Comparison of ENCODE assay signal across 1 cellular context in the genomic region with DNA sequence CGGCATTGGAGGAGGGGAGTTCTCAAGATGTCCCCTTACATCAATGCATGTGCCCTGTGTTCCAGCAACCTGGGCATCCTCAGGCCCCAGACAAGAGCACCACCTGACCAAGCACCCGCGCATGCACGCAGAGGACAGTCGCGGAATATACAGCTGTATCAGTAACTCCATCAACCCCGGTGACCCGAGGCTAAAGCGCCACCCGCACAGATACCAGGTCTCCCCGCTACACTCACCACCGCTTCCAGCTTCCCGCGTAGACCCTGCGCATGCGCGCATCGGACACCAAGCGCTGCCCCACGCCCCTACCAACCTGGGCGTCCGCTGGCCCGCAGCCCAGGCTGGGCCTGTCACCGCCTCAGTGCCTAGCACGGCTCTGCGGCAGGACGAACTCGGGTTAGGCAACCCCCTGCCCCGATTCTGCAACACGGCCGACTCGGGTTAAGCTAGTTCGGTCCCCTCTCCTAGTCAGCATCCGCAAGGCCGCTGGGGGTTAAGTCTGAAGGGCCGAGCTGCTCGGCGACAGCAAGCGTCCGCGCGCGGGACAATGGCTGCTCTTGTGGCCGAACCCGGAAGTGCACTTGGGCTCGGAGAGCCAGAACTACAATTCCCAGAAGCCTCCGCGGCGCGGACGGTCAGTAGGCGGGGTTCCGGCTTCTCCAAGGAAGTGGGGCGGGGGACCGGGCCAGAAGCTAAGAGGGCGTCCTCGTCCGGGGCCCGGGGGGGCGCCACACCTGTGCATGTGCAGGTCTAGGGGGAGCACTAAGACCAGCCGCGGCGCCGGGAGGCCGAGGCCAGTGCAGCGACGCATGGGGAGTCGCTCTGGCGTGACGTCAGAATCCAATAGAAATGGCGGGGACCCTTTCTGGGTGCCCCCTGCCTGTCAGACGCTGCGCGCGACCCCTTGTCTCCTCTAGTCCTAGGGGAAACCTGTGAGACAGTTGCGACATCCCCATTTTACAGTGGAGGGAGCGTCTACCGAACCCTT.
TF ChIP-seq lines count a peak whose summit lies in the region.

A gene (minus strand): TSS at position 561 of the 988 bp plus-strand sequence. CDS start 3,188 bp downstream, outside the sequence.

TF ChIP-seq in K562, 482 proteins besides CTCF, POLR2A, EP300 and RAD21 (continued from another document and continues in another):
- TF ChIP-seq, protein P1, sequence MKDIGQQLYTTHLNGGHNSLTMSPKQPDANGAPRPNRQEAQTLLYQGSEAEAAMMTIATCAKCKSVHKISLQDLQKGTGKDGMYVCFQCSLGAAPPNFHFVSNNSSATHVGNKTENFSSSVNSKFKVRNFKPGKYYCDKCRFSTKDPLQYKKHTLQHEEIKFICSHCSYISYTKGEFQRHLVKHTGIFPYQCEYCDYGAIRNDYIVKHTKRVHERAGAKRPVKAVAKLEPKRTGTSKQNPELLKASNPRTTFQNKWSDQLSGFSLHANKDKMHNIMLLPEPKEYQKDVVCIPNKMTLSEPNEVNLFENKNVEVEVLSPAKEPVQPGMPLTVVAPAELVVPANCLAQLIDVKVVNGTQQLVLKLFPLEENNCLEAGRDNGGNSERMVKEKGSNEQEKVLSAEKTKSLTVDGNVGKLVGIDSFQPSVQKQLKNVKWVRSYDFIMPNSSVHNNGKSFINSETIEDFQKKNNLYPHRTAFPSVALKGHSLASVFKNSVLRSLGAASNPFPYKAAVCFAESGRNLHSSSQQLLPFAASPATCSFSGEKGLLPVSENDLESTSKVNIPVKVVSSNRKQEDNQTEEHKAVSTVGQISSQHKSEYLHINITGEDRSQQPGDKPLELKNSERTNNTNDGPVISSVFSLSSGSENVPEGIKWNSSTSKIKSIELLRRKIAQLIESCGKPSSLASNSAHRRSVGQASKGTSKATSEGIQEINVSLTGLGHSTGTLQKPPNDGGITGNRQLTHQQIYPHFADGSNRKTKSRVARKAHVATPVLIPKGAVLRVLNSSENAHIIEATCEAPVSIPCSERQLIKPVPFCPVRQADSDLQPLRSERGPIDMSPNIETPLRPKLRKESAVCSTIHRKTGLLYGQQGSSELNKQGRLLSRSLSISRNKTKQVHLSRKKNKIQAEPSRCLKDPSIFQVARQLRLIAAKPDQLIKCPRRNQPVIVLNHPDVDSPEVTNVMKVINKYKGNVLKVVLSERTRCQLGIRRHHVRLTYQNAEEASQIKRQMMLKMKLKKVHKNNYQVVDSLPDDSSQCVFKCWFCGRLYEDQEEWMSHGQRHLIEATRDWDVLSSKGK (CRISPR knock-in tag; IDR thresholded peaks at IDR 0.05), result no peak
- TF ChIP-seq ZNF23 (CRISPR knock-in tag; IDR thresholded peaks at IDR 0.05), result no peak
- peak; percentile 72 for TF ChIP-seq TAF1 (IDR thresholded peaks at IDR 0.05; ENCODE audit: control insufficient read depth, extremely low read depth, insufficient read depth, low read length, severe bottlenecking)
- TF ChIP-seq, protein P2, sequence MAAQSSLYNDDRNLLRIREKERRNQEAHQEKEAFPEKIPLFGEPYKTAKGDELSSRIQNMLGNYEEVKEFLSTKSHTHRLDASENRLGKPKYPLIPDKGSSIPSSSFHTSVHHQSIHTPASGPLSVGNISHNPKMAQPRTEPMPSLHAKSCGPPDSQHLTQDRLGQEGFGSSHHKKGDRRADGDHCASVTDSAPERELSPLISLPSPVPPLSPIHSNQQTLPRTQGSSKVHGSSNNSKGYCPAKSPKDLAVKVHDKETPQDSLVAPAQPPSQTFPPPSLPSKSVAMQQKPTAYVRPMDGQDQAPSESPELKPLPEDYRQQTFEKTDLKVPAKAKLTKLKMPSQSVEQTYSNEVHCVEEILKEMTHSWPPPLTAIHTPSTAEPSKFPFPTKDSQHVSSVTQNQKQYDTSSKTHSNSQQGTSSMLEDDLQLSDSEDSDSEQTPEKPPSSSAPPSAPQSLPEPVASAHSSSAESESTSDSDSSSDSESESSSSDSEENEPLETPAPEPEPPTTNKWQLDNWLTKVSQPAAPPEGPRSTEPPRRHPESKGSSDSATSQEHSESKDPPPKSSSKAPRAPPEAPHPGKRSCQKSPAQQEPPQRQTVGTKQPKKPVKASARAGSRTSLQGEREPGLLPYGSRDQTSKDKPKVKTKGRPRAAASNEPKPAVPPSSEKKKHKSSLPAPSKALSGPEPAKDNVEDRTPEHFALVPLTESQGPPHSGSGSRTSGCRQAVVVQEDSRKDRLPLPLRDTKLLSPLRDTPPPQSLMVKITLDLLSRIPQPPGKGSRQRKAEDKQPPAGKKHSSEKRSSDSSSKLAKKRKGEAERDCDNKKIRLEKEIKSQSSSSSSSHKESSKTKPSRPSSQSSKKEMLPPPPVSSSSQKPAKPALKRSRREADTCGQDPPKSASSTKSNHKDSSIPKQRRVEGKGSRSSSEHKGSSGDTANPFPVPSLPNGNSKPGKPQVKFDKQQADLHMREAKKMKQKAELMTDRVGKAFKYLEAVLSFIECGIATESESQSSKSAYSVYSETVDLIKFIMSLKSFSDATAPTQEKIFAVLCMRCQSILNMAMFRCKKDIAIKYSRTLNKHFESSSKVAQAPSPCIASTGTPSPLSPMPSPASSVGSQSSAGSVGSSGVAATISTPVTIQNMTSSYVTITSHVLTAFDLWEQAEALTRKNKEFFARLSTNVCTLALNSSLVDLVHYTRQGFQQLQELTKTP (IDR thresholded peaks at IDR 0.05; ENCODE audit: low read depth in 1 of 2, partially characterized antibody in 2 of 2), result peak in 1 of 2 experiments; percentile 91
- TF ChIP-seq KAT2B (IDR thresholded peaks at IDR 0.05; ENCODE audit: low read depth, low read length), result no peak
- TF ChIP-seq MTF1 (CRISPR knock-in tag; IDR thresholded peaks at IDR 0.05; ENCODE audit: borderline replicate concordance), result no peak
- TF ChIP-seq HDAC3 (IDR thresholded peaks at IDR 0.05; ENCODE audit: borderline replicate concordance, partially characterized antibody), result no peak
- TF ChIP-seq ARHGAP35 (IDR thresholded peaks at IDR 0.05; ENCODE audit: partially characterized antibody), result no peak
- no peak for TF ChIP-seq PHF21A (IDR thresholded peaks at IDR 0.05; ENCODE audit: borderline replicate concordance, low read depth)
- TF ChIP-seq, protein P3, sequence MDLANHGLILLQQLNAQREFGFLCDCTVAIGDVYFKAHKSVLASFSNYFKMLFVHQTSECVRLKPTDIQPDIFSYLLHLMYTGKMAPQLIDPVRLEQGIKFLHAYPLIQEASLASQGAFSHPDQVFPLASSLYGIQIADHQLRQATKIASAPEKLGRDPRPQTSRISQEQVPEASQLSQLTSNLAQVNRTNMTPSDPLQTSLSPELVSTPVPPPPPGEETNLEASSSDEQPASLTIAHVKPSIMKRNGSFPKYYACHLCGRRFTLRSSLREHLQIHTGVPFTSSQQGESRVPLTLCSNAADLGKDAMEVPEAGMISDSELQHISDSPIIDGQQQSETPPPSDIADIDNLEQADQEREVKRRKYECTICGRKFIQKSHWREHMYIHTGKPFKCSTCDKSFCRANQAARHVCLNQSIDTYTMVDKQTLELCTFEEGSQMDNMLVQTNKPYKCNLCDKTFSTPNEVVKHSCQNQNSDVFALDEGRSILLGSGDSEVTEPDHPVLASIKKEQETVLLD (IDR thresholded peaks at IDR 0.05), result peak; percentile 96
- TF ChIP-seq SMARCA4 (IDR thresholded peaks at IDR 0.05), result no peak
- TF ChIP-seq, protein P4, sequence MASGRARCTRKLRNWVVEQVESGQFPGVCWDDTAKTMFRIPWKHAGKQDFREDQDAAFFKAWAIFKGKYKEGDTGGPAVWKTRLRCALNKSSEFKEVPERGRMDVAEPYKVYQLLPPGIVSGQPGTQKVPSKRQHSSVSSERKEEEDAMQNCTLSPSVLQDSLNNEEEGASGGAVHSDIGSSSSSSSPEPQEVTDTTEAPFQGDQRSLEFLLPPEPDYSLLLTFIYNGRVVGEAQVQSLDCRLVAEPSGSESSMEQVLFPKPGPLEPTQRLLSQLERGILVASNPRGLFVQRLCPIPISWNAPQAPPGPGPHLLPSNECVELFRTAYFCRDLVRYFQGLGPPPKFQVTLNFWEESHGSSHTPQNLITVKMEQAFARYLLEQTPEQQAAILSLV (tag; IDR thresholded peaks at IDR 0.05), result no peak
- TF ChIP-seq ZNF766 (CRISPR knock-in tag; conservative IDR thresholded peaks at IDR 0.05), result no peak
- TF ChIP-seq XRCC3 (IDR thresholded peaks at IDR 0.05), result no peak
- TF ChIP-seq RFX7 (CRISPR knock-in tag; IDR thresholded peaks at IDR 0.05), result no peak
- TF ChIP-seq CEBPG (CRISPR knock-in tag; IDR thresholded peaks at IDR 0.05), result peak; percentile 56
- peak in 1 of 2 experiments; percentile 59; a peak in 1 of 4 replicates for TF ChIP-seq CEBPG (tag; conservative IDR thresholded peaks at IDR 0.05 in 1 of 2, IDR thresholded peaks at IDR 0.05 in 1 of 2)
- TF ChIP-seq, protein P5, sequence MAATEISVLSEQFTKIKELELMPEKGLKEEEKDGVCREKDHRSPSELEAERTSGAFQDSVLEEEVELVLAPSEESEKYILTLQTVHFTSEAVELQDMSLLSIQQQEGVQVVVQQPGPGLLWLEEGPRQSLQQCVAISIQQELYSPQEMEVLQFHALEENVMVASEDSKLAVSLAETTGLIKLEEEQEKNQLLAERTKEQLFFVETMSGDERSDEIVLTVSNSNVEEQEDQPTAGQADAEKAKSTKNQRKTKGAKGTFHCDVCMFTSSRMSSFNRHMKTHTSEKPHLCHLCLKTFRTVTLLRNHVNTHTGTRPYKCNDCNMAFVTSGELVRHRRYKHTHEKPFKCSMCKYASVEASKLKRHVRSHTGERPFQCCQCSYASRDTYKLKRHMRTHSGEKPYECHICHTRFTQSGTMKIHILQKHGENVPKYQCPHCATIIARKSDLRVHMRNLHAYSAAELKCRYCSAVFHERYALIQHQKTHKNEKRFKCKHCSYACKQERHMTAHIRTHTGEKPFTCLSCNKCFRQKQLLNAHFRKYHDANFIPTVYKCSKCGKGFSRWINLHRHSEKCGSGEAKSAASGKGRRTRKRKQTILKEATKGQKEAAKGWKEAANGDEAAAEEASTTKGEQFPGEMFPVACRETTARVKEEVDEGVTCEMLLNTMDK (IDR thresholded peaks at IDR 0.05; ENCODE audit: borderline replicate concordance, insufficient read depth, low read depth, low read length, poor library complexity, severe bottlenecking), result peak; percentile 63
- TF ChIP-seq ZNF224 (CRISPR knock-in tag; IDR thresholded peaks at IDR 0.05), result no peak
- no peak for TF ChIP-seq ZNF561 (CRISPR knock-in tag; conservative IDR thresholded peaks at IDR 0.05)
- TF ChIP-seq CHD4 (IDR thresholded peaks at IDR 0.05; ENCODE audit: insufficient read depth, insufficient replicate concordance, low read depth, low read length, poor library complexity, severe bottlenecking), result no peak
- no peak for TF ChIP-seq ZSCAN32 (CRISPR knock-in tag; IDR thresholded peaks at IDR 0.05)
- TF ChIP-seq YY1 (IDR thresholded peaks at IDR 0.05; ENCODE audit: borderline replicate concordance in 1 of 3, control insufficient read depth in 1 of 3, extremely low read depth in 1 of 3, insufficient read depth in 3 of 3, insufficient read length in 1 of 3, insufficient replicate concordance in 2 of 3, low read depth in 1 of 3, low read length in 2 of 3), result peak; percentile 57 to 91 (median 81)
- no peak for TF ChIP-seq TGIF2 (CRISPR knock-in tag; IDR thresholded peaks at IDR 0.05)
- TF ChIP-seq ILK (tag; IDR thresholded peaks at IDR 0.05; ENCODE audit: borderline replicate concordance, low read depth), result no peak
- no peak for TF ChIP-seq ESRRB (CRISPR knock-in tag; IDR thresholded peaks at IDR 0.05; ENCODE audit: borderline replicate concordance)
- no peak for TF ChIP-seq KLF1 (tag; IDR thresholded peaks at IDR 0.05)
- no peak for TF ChIP-seq ARNT (IDR thresholded peaks at IDR 0.05)
- TF ChIP-seq, protein P6, sequence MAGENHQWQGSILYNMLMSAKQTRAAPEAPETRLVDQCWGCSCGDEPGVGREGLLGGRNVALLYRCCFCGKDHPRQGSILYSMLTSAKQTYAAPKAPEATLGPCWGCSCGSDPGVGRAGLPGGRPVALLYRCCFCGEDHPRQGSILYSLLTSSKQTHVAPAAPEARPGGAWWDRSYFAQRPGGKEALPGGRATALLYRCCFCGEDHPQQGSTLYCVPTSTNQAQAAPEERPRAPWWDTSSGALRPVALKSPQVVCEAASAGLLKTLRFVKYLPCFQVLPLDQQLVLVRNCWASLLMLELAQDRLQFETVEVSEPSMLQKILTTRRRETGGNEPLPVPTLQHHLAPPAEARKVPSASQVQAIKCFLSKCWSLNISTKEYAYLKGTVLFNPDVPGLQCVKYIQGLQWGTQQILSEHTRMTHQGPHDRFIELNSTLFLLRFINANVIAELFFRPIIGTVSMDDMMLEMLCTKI (IDR thresholded peaks at IDR 0.05; ENCODE audit: partially characterized antibody), result no peak
- TF ChIP-seq HIVEP1 (CRISPR knock-in tag; IDR thresholded peaks at IDR 0.05), result no peak
- no peak for TF ChIP-seq BRCA1 (IDR thresholded peaks at IDR 0.05)
- 0 out of 2 replicates have a peak, but pooled peaks have one; percentile 60 for TF ChIP-seq BRCA1 (CRISPR knock-in tag; IDR thresholded peaks at IDR 0.05)
- TF ChIP-seq, protein P7, sequence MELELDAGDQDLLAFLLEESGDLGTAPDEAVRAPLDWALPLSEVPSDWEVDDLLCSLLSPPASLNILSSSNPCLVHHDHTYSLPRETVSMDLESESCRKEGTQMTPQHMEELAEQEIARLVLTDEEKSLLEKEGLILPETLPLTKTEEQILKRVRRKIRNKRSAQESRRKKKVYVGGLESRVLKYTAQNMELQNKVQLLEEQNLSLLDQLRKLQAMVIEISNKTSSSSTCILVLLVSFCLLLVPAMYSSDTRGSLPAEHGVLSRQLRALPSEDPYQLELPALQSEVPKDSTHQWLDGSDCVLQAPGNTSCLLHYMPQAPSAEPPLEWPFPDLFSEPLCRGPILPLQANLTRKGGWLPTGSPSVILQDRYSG (tag; conservative IDR thresholded peaks at IDR 0.05; ENCODE audit: low read depth), result no peak
- TF ChIP-seq, protein P8, sequence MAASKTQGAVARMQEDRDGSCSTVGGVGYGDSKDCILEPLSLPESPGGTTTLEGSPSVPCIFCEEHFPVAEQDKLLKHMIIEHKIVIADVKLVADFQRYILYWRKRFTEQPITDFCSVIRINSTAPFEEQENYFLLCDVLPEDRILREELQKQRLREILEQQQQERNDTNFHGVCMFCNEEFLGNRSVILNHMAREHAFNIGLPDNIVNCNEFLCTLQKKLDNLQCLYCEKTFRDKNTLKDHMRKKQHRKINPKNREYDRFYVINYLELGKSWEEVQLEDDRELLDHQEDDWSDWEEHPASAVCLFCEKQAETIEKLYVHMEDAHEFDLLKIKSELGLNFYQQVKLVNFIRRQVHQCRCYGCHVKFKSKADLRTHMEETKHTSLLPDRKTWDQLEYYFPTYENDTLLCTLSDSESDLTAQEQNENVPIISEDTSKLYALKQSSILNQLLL (CRISPR knock-in tag; IDR thresholded peaks at IDR 0.05; ENCODE audit: borderline replicate concordance), result no peak
- TF ChIP-seq, protein P9, sequence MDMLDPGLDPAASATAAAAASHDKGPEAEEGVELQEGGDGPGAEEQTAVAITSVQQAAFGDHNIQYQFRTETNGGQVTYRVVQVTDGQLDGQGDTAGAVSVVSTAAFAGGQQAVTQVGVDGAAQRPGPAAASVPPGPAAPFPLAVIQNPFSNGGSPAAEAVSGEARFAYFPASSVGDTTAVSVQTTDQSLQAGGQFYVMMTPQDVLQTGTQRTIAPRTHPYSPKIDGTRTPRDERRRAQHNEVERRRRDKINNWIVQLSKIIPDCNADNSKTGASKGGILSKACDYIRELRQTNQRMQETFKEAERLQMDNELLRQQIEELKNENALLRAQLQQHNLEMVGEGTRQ (CRISPR knock-in tag; IDR thresholded peaks at IDR 0.05), result no peak
- TF ChIP-seq SIX5 (IDR thresholded peaks at IDR 0.05; ENCODE audit: borderline replicate concordance in 1 of 2, insufficient read depth in 1 of 2, low read depth in 1 of 2, low read length in 2 of 2), result peak; percentile 77
- TF ChIP-seq, protein P10, sequence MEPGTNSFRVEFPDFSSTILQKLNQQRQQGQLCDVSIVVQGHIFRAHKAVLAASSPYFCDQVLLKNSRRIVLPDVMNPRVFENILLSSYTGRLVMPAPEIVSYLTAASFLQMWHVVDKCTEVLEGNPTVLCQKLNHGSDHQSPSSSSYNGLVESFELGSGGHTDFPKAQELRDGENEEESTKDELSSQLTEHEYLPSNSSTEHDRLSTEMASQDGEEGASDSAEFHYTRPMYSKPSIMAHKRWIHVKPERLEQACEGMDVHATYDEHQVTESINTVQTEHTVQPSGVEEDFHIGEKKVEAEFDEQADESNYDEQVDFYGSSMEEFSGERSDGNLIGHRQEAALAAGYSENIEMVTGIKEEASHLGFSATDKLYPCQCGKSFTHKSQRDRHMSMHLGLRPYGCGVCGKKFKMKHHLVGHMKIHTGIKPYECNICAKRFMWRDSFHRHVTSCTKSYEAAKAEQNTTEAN (CRISPR knock-in tag; IDR thresholded peaks at IDR 0.05), result no peak
